22 cellular contexts compared by ENCODE assay signal in genomic region chr4:172305698-172306097, GRCh38.
DNase-seq lines count a peak whose midpoint lies in the region; ATAC-seq and TF ChIP-seq lines count a peak whose summit lies in the region.
"Had no signal": no experiment of that assay in that cellular context is flagged by ENCODE, and none has a peak within 500 bp of the region (broad histone marks: within the 10 kb centered on the region; RNA-seq: fewer than 3 reads in every experiment).

No MANE protein-coding gene starts in this region.

- no peaks in the 10 kb centered on the region for H3K36me3 ChIP-seq in SK-N-SH (replicated peaks in 1 of 2; ENCODE audit: control insufficient read depth in 1 of 2, insufficient read depth in 2 of 2, low read length in 1 of 2)
- H3K36me3 ChIP-seq: BE2C, BLaER1 had no signal

- CTCF ChIA-PET in SK-N-SH (lab: Yijun Ruan, JAX): interaction anchor here (0.7 kb wide), 1 partner anchor 410 kb away, joined by 3 read pairs; no protein-coding TSS in a partner anchor

- H3K79me2 ChIP-seq in SK-N-SH (ENCODE audit: insufficient read depth): no peaks in the 10 kb centered on the region

- H3K4me1 ChIP-seq in SK-N-SH (ENCODE audit: control insufficient read depth in 1 of 2, insufficient read depth in 2 of 2, low read depth in 1 of 2, low read length in 1 of 2): no peaks in the 10 kb centered on the region
- H3K4me1 ChIP-seq: BE2C had no signal

- H3K4me2 ChIP-seq in SK-N-SH: no peak overlapping the region
- H3K4me2 ChIP-seq: BLaER1 had no signal

- H3K9ac ChIP-seq in SK-N-SH: no peak overlapping the region
- H3K9ac ChIP-seq: BLaER1 had no signal

- POLR2A ChIA-PET in SK-N-SH (lab: Yijun Ruan, JAX): no interaction called here

- ATAC-seq in SK-N-SH treated with all-trans-retinoic acid at 6 μM for 48 hours: no peak
- ATAC-seq in HG03457 (IDR thresholded peaks at IDR 0.05; ENCODE audit: unreplicated experiment): no peak
- ATAC-seq: GM12878 had no signal

- H3K9me3 ChIP-seq in SK-N-SH: no peaks in the 10 kb centered on the region
- H3K9me3 ChIP-seq: BE2C had no signal

- DNase-seq in SK-N-SH (no peak), choroid plexus epithelial cell (ENCODE audit: low read depth) (peak; percentile 1), RKO (ENCODE audit: low spot score) (no peak)
- DNase-seq: ACHN; BE2C; C1 segment of cervical spinal cord; CD4-positive, alpha-beta memory T cell; CD4-positive, CD25-positive, alpha-beta regulatory T cell; CD8-positive, alpha-beta memory T cell; COR-L47; DMS 273 treated with DMSO at 0.1 percent for 48 hours; DMS153; DMS53; DMS79; DND-41; EL; GDM1 had no signal

- H3K4me3 ChIP-seq in SK-N-SH (ENCODE audit: low read depth in 2 of 2, low read length in 1 of 2): no peak overlapping the region
- H3K4me3 ChIP-seq in choroid plexus epithelial cell (ENCODE audit: low read depth, low read length): no peak overlapping the region
- H3K4me3 ChIP-seq: BLaER1, GM12878 had no signal

- no peak overlapping the region for H2AFZ ChIP-seq in SK-N-SH (ENCODE audit: low read depth)

- no peak overlapping the region for H3K27ac ChIP-seq in SK-N-SH (ENCODE audit: low read depth in 2 of 2, low read length in 1 of 2)
- H3K27ac ChIP-seq: 22Rv1, BLaER1 had no signal

- H3K9me2 ChIP-seq in SK-N-SH: no peaks in the 10 kb centered on the region

- no peaks in the 10 kb centered on the region for H3F3A ChIP-seq in SK-N-SH (replicated peaks; ENCODE audit: insufficient read depth)

- H4K20me1 ChIP-seq in SK-N-SH (ENCODE audit: insufficient read depth): no peaks in the 10 kb centered on the region
- H4K20me1 ChIP-seq: BLaER1 had no signal

- WGBS in SK-N-SH (ENCODE audit: low lambda C conversion rate): 56% methylated on average over 1 of the region's 1 CpG

- no peaks in the 10 kb centered on the region for H3K27me3 ChIP-seq in SK-N-SH (ENCODE audit: insufficient read depth)
- H3K27me3 ChIP-seq: BE2C, BLaER1 had no signal

- no peak for TF ChIP-seq RAD21 in SK-N-SH (IDR thresholded peaks at IDR 0.05; ENCODE audit: low read length)

- no peak for TF ChIP-seq EP300 in SK-N-SH (IDR thresholded peaks at IDR 0.05; ENCODE audit: borderline replicate concordance in 1 of 2, low read depth in 1 of 2, low read length in 1 of 2)

- TF ChIP-seq CTCF in SK-N-SH (IDR thresholded peaks at IDR 0.05) (no peak), choroid plexus epithelial cell (conservative IDR thresholded peaks at IDR 0.05; ENCODE audit: low read depth, low read length) (no peak)

TF ChIP-seq in SK-N-SH treated with all-trans-retinoic acid at 6 μM for 48 hours, 23 proteins besides CTCF, POLR2A, EP300 and RAD21 (continues in another document):
- no peak for TF ChIP-seq ZNF8 (CRISPR knock-in tag; IDR thresholded peaks at IDR 0.05)
- TF ChIP-seq CSRNP3 (CRISPR knock-in tag; IDR thresholded peaks at IDR 0.05): 0 out of 2 replicates have a peak, but pooled peaks have one; percentile 40
- no peak for TF ChIP-seq CSDC2 (CRISPR knock-in tag; IDR thresholded peaks at IDR 0.05)
- TF ChIP-seq GLIS3 (CRISPR knock-in tag; IDR thresholded peaks at IDR 0.05): peak; percentile 90
- no peak for TF ChIP-seq ZNF70 (CRISPR knock-in tag; IDR thresholded peaks at IDR 0.05)
- peak; percentile 64; the same call in 1 of the 2 replicates for TF ChIP-seq ESRRG (CRISPR knock-in tag; IDR thresholded peaks at IDR 0.05)
- TF ChIP-seq CREB5 (CRISPR knock-in tag; IDR thresholded peaks at IDR 0.05; ENCODE audit: low read depth): peak; percentile 63; the same call in 1 of the 2 replicates

TF ChIP-seq in SK-N-SH, 30 proteins besides CTCF, POLR2A, EP300 and RAD21:
- TF ChIP-seq CHD2 (IDR thresholded peaks at IDR 0.05; ENCODE audit: low read length, partially characterized antibody) (no peak), TAF1 (IDR thresholded peaks at IDR 0.05; ENCODE audit: borderline replicate concordance, low read depth, low read length) (no peak), RCOR1 (IDR thresholded peaks at IDR 0.05; ENCODE audit: low read length) (no peak), USF1 (IDR thresholded peaks at IDR 0.05; ENCODE audit: borderline replicate concordance, low read depth) (no peak), GABPA (IDR thresholded peaks at IDR 0.05; ENCODE audit: low read depth) (no peak), FOXM1 (IDR thresholded peaks at IDR 0.05; ENCODE audit: low read depth) (no peak), SIN3A (IDR thresholded peaks at IDR 0.05; ENCODE audit: borderline replicate concordance, low read depth, low read length) (no peak), NRF1 (IDR thresholded peaks at IDR 0.05; ENCODE audit: low read depth, low read length) (no peak), RXRA (IDR thresholded peaks at IDR 0.05; ENCODE audit: borderline replicate concordance, low read depth) (no peak), POLR2AphosphoS5 (IDR thresholded peaks at IDR 0.05; ENCODE audit: low read depth, low read length) (no peak), SMC3 (IDR thresholded peaks at IDR 0.05; ENCODE audit: low read depth, low read length) (no peak), IRF3 (IDR thresholded peaks at IDR 0.05; ENCODE audit: low read depth, low read length) (no peak), TCF12 (IDR thresholded peaks at IDR 0.05) (no peak), REST (IDR thresholded peaks at IDR 0.05; ENCODE audit: low read depth, low read length) (no peak), YY1 (IDR thresholded peaks at IDR 0.05; ENCODE audit: low read depth) (no peak), RFX5 (IDR thresholded peaks at IDR 0.05; ENCODE audit: low read length) (no peak), NFIC (IDR thresholded peaks at IDR 0.05; ENCODE audit: borderline replicate concordance) (no peak), GATA2 (CRISPR knock-in tag; IDR thresholded peaks at IDR 0.05) (no peak)
- TF ChIP-seq, protein P1, sequence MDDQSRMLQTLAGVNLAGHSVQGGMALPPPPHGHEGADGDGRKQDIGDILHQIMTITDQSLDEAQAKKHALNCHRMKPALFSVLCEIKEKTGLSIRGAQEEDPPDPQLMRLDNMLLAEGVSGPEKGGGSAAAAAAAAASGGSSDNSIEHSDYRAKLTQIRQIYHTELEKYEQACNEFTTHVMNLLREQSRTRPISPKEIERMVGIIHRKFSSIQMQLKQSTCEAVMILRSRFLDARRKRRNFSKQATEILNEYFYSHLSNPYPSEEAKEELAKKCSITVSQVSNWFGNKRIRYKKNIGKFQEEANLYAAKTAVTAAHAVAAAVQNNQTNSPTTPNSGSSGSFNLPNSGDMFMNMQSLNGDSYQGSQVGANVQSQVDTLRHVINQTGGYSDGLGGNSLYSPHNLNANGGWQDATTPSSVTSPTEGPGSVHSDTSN (IDR thresholded peaks at IDR 0.05): no peak
